28 cellular contexts compared by ENCODE assay signal in genomic region chr1:29868944-29869343, GRCh38.
"Had no signal": no experiment of that assay in that cellular context is flagged by ENCODE, and none has a peak within 500 bp of the region (broad histone marks: within the 10 kb centered on the region; RNA-seq: fewer than 3 reads in every experiment).

No MANE protein-coding gene starts in this region.

- H3K27ac Mint-ChIP-seq: dendritic cell treated with granulocyte-macrophage colony-stimulating factor and Interleukin-4, amounts not matched to agents 40 ng/mL and 50 ng/mL, for 4 days; effector memory CD8-positive, alpha-beta T cell; endodermal cell had no signal

- ATAC-seq: effector memory CD8-positive, alpha-beta T cell; esophagus mucosa; foreskin keratinocyte; gastrocnemius medialis; gastroesophageal sphincter; heart left ventricle had no signal

- FAIRE-seq: colon, endometrium, endothelial cell of umbilical vein, frontal cortex had no signal

- H3K4me1 ChIP-seq: colonic mucosa, esophagus muscularis mucosa, esophagus squamous epithelium, foreskin keratinocyte, gastrocnemius medialis, gastroesophageal sphincter, heart left ventricle had no signal

- H3K9me3 Mint-ChIP-seq: dendritic cell treated with granulocyte-macrophage colony-stimulating factor and Interleukin-4, amounts not matched to agents 40 ng/mL and 50 ng/mL, for 4 days; effector memory CD8-positive, alpha-beta T cell had no signal

- DNase-seq: colonic mucosa; cortex of kidney; dermis blood vessel endothelial cell; dorsolateral prefrontal cortex; effector CD4-positive, alpha-beta T cell; effector CD8-positive, alpha-beta T cell; effector memory CD4-positive, alpha-beta T cell; effector memory CD8-positive, alpha-beta T cell; endodermal cell; erythroblast; esophagus squamous epithelium; foreskin fibroblast; foreskin keratinocyte; foreskin melanocyte; gastrocnemius medialis; glutamatergic neuron; head of caudate nucleus; heart left ventricle had no signal

- H3K27ac ChIP-seq: colonic mucosa, coronary artery, dorsolateral prefrontal cortex, epithelial cell of prostate, esophagus muscularis mucosa, esophagus squamous epithelium, foreskin keratinocyte, gastrocnemius medialis, gastroesophageal sphincter, heart left ventricle had no signal

- H3K9me3 ChIP-seq: colonic mucosa, esophagus muscularis mucosa, esophagus squamous epithelium, gastrocnemius medialis, gastroesophageal sphincter had no signal

- H3K27me3 ChIP-seq: colonic mucosa, foreskin keratinocyte, gastrocnemius medialis had no signal

- H3K4me3 ChIP-seq: colonic mucosa, coronary artery, dorsolateral prefrontal cortex, esophagus muscularis mucosa, esophagus squamous epithelium, gastrocnemius medialis, gastroesophageal sphincter, heart left ventricle had no signal

- H3K36me3 ChIP-seq: colonic mucosa, esophagus muscularis mucosa, esophagus squamous epithelium, gastrocnemius medialis, gastroesophageal sphincter, heart left ventricle had no signal

- H3K4me3 Mint-ChIP-seq: dendritic cell treated with granulocyte-macrophage colony-stimulating factor and Interleukin-4, amounts not matched to agents 40 ng/mL and 50 ng/mL, for 4 days; effector memory CD8-positive, alpha-beta T cell; endodermal cell had no signal
